ENCODE assay signal across 24 cellular contexts in genomic region chr3:126321490-126321889, GRCh38. TPM values are rescaled to one million over a fixed set of nuclear protein-coding genes. Genes with fewer than 3 reads are reported as not detected.
"Had no signal": no experiment of that assay in that cellular context is flagged by ENCODE, and none has a peak within 500 bp of the region (broad histone marks: within the 10 kb centered on the region; RNA-seq: fewer than 3 reads in every experiment).

No MANE protein-coding gene starts in this region.

- H3K9me3 Mint-ChIP-seq: natural killer cell treated with Interleukin-12 subunit alpha and Interleukin-12 subunit beta and Interleukin-15 and Interleukin-18, amount 100 ng/mL, for 72 hours had no signal

- H3K36me3 ChIP-seq: cardiac muscle cell, heart left ventricle, neutrophil, pancreas, stomach, suprapubic skin, tibial nerve, uterus had no signal

- H3K4me3 Mint-ChIP-seq: activated CD8-positive, alpha-beta T cell treated with anti-CD3 and anti-CD28 coated beads, Interleukin-2, amount 10 ng/mL, durations not matched to agents 7 days and 5 days; activated naive CD4-positive, alpha-beta T cell treated with anti-CD3 and anti-CD28 coated beads for 36 hours; activated naive CD8-positive, alpha-beta T cell treated with anti-CD3 and anti-CD28 coated beads, Interleukin-2, amount 50 U/mL, for 24 hours; activated T-cell treated with anti-CD3 and anti-CD28 coated beads, Interleukin-2, amount 50 U/mL, for 4 hours; natural killer cell treated with Interleukin-12 subunit alpha and Interleukin-12 subunit beta and Interleukin-15 and Interleukin-18, amount 100 ng/mL, for 72 hours; stimulated activated effector memory CD8-positive, alpha-beta T cell treated with anti-CD3 and anti-CD28 coated beads, Interleukin-12 subunit alpha, Interleukin-12 subunit beta, amount 100 ng/mL, for 72 hours had no signal

- ATAC-seq: activated CD8-positive, alpha-beta T cell treated with anti-CD3 and anti-CD28 coated beads, Interleukin-2, amount 10 ng/mL, durations not matched to agents 7 days and 5 days; activated naive CD8-positive, alpha-beta T cell treated with anti-CD3 and anti-CD28 coated beads, Interleukin-2, amount 50 U/mL, for 24 hours; activated T-cell treated with anti-CD3 and anti-CD28 coated beads, Interleukin-2, amount 50 U/mL, for 4 hours; body of pancreas; pancreas; right cardiac atrium had no signal

- H3K36me3 Mint-ChIP-seq: stimulated activated effector memory CD8-positive, alpha-beta T cell treated with anti-CD3 and anti-CD28 coated beads, Interleukin-12 subunit alpha, Interleukin-12 subunit beta, amount 100 ng/mL, for 72 hours had no signal

- DNase-seq: activated CD4-positive, alpha-beta T cell treated with anti-CD3 and anti-CD28 coated beads, Interleukin-2, amount 50 U/mL, for 1 hour; activated CD8-positive, alpha-beta memory T cell treated with anti-CD3 and anti-CD28 coated beads, Interleukin-2, amount 50 U/mL, for 4 hours; activated CD8-positive, alpha-beta T cell treated with anti-CD3 and anti-CD28 coated beads, Interleukin-2, amount 10 ng/mL, durations not matched to agents 7 days and 5 days; activated naive CD4-positive, alpha-beta T cell treated with anti-CD3 and anti-CD28 coated beads for 36 hours; activated naive CD8-positive, alpha-beta T cell treated with anti-CD3 and anti-CD28 coated beads, Interleukin-2, amount 50 U/mL, for 24 hours; activated T-cell treated with anti-CD3 and anti-CD28 coated beads, Interleukin-2, amount 50 U/mL, for 4 hours; body of pancreas; cortex of kidney; right cardiac atrium; stimulated activated CD4-positive, alpha-beta T cell treated with anti-CD3 and anti-CD28 coated beads, Interleukin-1b, Interleukin-23, amount 100 ng/mL, for 48 hours; stomach had no signal

- H3K4me1 ChIP-seq: body of pancreas, heart left ventricle, pancreas, stomach, suprapubic skin, tibial nerve, uterus had no signal

- H3K27me3 ChIP-seq: body of pancreas, cardiac muscle cell, heart left ventricle, neutrophil, pancreas, stomach, suprapubic skin, tibial nerve, uterus had no signal

- H3K27ac ChIP-seq: body of pancreas, cardiac muscle cell, epithelial cell of prostate, heart left ventricle, neutrophil, pancreas, stomach, suprapubic skin, tibial nerve, uterus had no signal

- H3K4me1 Mint-ChIP-seq: activated naive CD8-positive, alpha-beta T cell treated with anti-CD3 and anti-CD28 coated beads, Interleukin-2, amount 50 U/mL, for 24 hours; stimulated activated effector memory CD8-positive, alpha-beta T cell treated with anti-CD3 and anti-CD28 coated beads, Interleukin-12 subunit alpha, Interleukin-12 subunit beta, amount 100 ng/mL, for 72 hours had no signal

- FAIRE-seq: keratinocyte, pancreas had no signal

- H3K4me3 ChIP-seq: body of pancreas, cardiac muscle cell, heart left ventricle, pancreas, stomach, suprapubic skin, tibial nerve, uterus had no signal

- H3K9me3 ChIP-seq: body of pancreas, neutrophil, pancreas, suprapubic skin, uterus had no signal

- H3K27ac Mint-ChIP-seq: activated CD8-positive, alpha-beta T cell treated with anti-CD3 and anti-CD28 coated beads, Interleukin-2, amount 10 ng/mL, durations not matched to agents 7 days and 5 days; activated naive CD4-positive, alpha-beta T cell treated with anti-CD3 and anti-CD28 coated beads for 36 hours; activated naive CD8-positive, alpha-beta T cell treated with anti-CD3 and anti-CD28 coated beads, Interleukin-2, amount 50 U/mL, for 24 hours; activated T-helper 2 cell treated with anti-CD3 and anti-CD28 coated beads, Interferon-gamma antibody, Interleukin-2, Interleukin-4, amounts not matched to agents 10 μg/mL and 5 μg/mL and 100 μg/mL, durations not matched to agents 14 hours and 24 hours and 36 hours; natural killer cell treated with Interleukin-12 subunit alpha and Interleukin-12 subunit beta and Interleukin-15 and Interleukin-18, amount 100 ng/mL, for 72 hours; stimulated activated effector memory CD8-positive, alpha-beta T cell treated with anti-CD3 and anti-CD28 coated beads, Interleukin-12 subunit alpha, Interleukin-12 subunit beta, amount 100 ng/mL, for 72 hours had no signal

RNA-seq across cellular contexts. Expression of gene KLF15, which starts 35.7 kb away (rescaled TPM):
- total RNA-seq: activated CD8-positive, alpha-beta T cell treated with anti-CD3 and anti-CD28 coated beads, Interleukin-2, amount 10 ng/mL, durations not matched to agents 7 days and 5 days; T-helper 2 cell treated with Interferon-gamma antibody and Interleukin-4, amounts not matched to agents 100 ng/mL and 5 ng/mL, for 36 hours had no signal
